ENCODE assay signal across 14 cellular contexts in the genomic region with DNA sequence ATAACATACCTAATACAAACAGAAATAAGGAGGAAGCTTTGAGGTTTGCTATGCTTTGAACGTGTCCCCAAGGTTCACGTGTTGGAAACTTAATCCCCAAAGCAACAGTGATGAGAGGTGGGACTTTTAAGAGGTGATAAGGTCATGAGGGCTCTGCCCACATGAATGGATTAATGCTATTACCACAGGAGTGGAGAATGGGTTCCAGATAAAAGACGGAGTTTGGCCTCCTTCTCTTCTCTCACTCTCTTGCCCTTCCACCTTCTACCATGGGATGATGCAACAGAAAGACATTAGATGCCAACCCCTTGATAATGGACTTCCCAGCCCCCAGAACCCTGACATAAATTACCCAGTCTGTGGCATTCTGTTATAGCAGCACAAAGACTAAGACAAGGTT. TPM values are rescaled to one million over a fixed set of nuclear protein-coding genes. Genes with fewer than 3 reads are reported as not detected.
DNase-seq lines count a peak whose midpoint lies in the region; ATAC-seq, FAIRE-seq and TF ChIP-seq lines count a peak whose summit lies in the region.
"Had no signal": no experiment of that assay in that cellular context is flagged by ENCODE, and none has a peak within 500 bp of the region (broad histone marks: within the 10 kb centered on the region; RNA-seq: fewer than 3 reads in every experiment).

No MANE protein-coding gene starts in this region.

- H3K27me3 Mint-ChIP-seq in astrocyte (ENCODE audit: low read depth, unreplicated experiment): no peaks in the 10 kb centered on the region
- no peaks in the 10 kb centered on the region for H3K27me3 Mint-ChIP-seq in natural killer cell treated with Interleukin-12 subunit alpha and Interleukin-12 subunit beta and Interleukin-15 and Interleukin-18, amount 100 ng/mL, for 72 hours

- H3K9me3 ChIP-seq in DND-41 (ENCODE audit: insufficient read depth, low read length, severe bottlenecking) (no peaks in the 10 kb centered on the region), astrocyte (ENCODE audit: insufficient read depth, low read depth, low read length) (no peaks in the 10 kb centered on the region), WERI-Rb-1 (ENCODE audit: severe bottlenecking) (no peaks in the 10 kb centered on the region)

- H3K9ac ChIP-seq in DND-41 (ENCODE audit: low read depth, low read length): no peak overlapping the region
- no peak overlapping the region for H3K9ac ChIP-seq in astrocyte (ENCODE audit: low read length)

- H3K36me3 Mint-ChIP-seq in astrocyte (ENCODE audit: low read depth, unreplicated experiment): peaks cover 7% of the 10 kb centered on the region
- no peaks in the 10 kb centered on the region for H3K36me3 Mint-ChIP-seq in natural killer cell treated with Interleukin-12 subunit alpha and Interleukin-12 subunit beta and Interleukin-15 and Interleukin-18, amount 100 ng/mL, for 72 hours

- H3K4me1 Mint-ChIP-seq in astrocyte (ENCODE audit: low read depth, unreplicated experiment): peaks cover 70% of the 10 kb centered on the region
- peaks cover 62 to 70% of the 10 kb centered on the region in 2 donors for H3K4me1 Mint-ChIP-seq in natural killer cell treated with Interleukin-12 subunit alpha and Interleukin-12 subunit beta and Interleukin-15 and Interleukin-18, amount 100 ng/mL, for 72 hours (ENCODE audit: low read depth in 2 of 2)

- H3K4me1 ChIP-seq in DND-41 (ENCODE audit: insufficient read depth, low read length): peaks cover 41% of the 10 kb centered on the region
- H3K4me1 ChIP-seq in astrocyte (ENCODE audit: insufficient read depth, low read length): peaks cover 57% of the 10 kb centered on the region

- H3K36me3 ChIP-seq in DND-41 (ENCODE audit: insufficient read depth, low read length) (peaks cover 7% of the 10 kb centered on the region; the same call in 1 of the 2 replicates), astrocyte (ENCODE audit: insufficient read depth, low read length) (peaks cover 17% of the 10 kb centered on the region), WERI-Rb-1 (no peaks in the 10 kb centered on the region)

- TF ChIP-seq RAD21 in Ishikawa (IDR thresholded peaks at IDR 0.05; ENCODE audit: low read depth): no peak

- no peak for FAIRE-seq in astrocyte (lab: Jason Lieb, UNC)
- FAIRE-seq: D721Med had no signal

- H3K4me3 Mint-ChIP-seq in astrocyte (ENCODE audit: unreplicated experiment): peak overlapping the region; percentile 50
- peak overlapping the region; percentile 55 for H3K4me3 Mint-ChIP-seq in natural killer cell treated with Interleukin-12 subunit alpha and Interleukin-12 subunit beta and Interleukin-15 and Interleukin-18, amount 100 ng/mL, for 72 hours

- H3K4me2 ChIP-seq in DND-41 (ENCODE audit: insufficient read depth, low read length) (peak overlapping the region; percentile 11; the same call in 1 of the 2 replicates), astrocyte (ENCODE audit: low read length) (peak overlapping the region; percentile 63)

- H3K4me3 ChIP-seq in DND-41 (ENCODE audit: low read depth in 1 of 2, low read length in 2 of 2) (no peak overlapping the region), astrocyte (ENCODE audit: insufficient read depth, low read depth, low read length) (no peak overlapping the region), WERI-Rb-1 (ENCODE audit: low read depth, low read length) (no peak overlapping the region)

- DNase-seq in DND-41 (peak; percentile 53), astrocyte (ENCODE audit: low read depth) (no peak), WERI-Rb-1 (no peak), NCI-H2107 treated with DMSO at 0.1 percent for 48 hours (lab: John Stamatoyannopoulos, UW; ENCODE audit: unreplicated experiment) (no peak)
- DNase-seq in natural killer cell treated with Interleukin-12 subunit alpha and Interleukin-12 subunit beta and Interleukin-15 and Interleukin-18, amount 100 ng/mL, for 72 hours (ENCODE audit: low spot score): no peak
- no peak for DNase-seq in activated CD8-positive, alpha-beta memory T cell treated with anti-CD3 and anti-CD28 coated beads, Interleukin-2, amount 50 U/mL, for 48 hours
- DNase-seq: activated naive CD4-positive, alpha-beta T cell treated with anti-CD3 and anti-CD28 coated beads, Interleukin-2, amount 50 U/mL, for 16 hours; NCI-H446 treated with DMSO at 0.1 percent for 48 hours; occipital lobe; SIG-M5; stimulated activated naive CD4-positive, alpha-beta T cell had no signal

- H2AFZ ChIP-seq in DND-41 (ENCODE audit: low read depth, low read length) (no peak overlapping the region), astrocyte (ENCODE audit: low read depth, low read length) (no peak overlapping the region)

- H3K27ac ChIP-seq in DND-41 (ENCODE audit: low read length) (peak overlapping the region; percentile 9; the same call in 1 of the 2 replicates), astrocyte (ENCODE audit: low read depth, low read length) (no peak overlapping the region), WERI-Rb-1 (no peak overlapping the region)

- ATAC-seq in DND-41 (ENCODE audit: insufficient read depth, low read depth) (peak; percentile 92), HG03342 (IDR thresholded peaks at IDR 0.05; ENCODE audit: unreplicated experiment) (no peak)
- ATAC-seq in natural killer cell treated with Interleukin-12 subunit alpha and Interleukin-12 subunit beta and Interleukin-15 and Interleukin-18, amount 100 ng/mL, for 72 hours: no peak

- TF ChIP-seq CTCF in DND-41 (IDR thresholded peaks at IDR 0.05; ENCODE audit: borderline replicate concordance, extremely low read depth, low read length, poor library complexity, severe bottlenecking) (no peak), astrocyte (IDR thresholded peaks at IDR 0.05; ENCODE audit: insufficient read depth, low read depth, low read length) (no peak), WERI-Rb-1 (IDR thresholded peaks at IDR 0.05; ENCODE audit: low read depth, low read length) (no peak)

- H3K27ac Mint-ChIP-seq in astrocyte (ENCODE audit: unreplicated experiment): peak overlapping the region; percentile 87
- H3K27ac Mint-ChIP-seq in natural killer cell treated with Interleukin-12 subunit alpha and Interleukin-12 subunit beta and Interleukin-15 and Interleukin-18, amount 100 ng/mL, for 72 hours: peak overlapping the region; percentile 74 to 78

- H4K20me1 ChIP-seq in DND-41 (ENCODE audit: insufficient read depth, low read length) (peaks cover 67% of the 10 kb centered on the region), astrocyte (ENCODE audit: insufficient read depth, low read length) (peaks cover 94% of the 10 kb centered on the region)

- no peaks in the 10 kb centered on the region for H3K27me3 ChIP-seq in DND-41 (ENCODE audit: insufficient read depth, low read length, poor library complexity)
- no peaks in the 10 kb centered on the region for H3K27me3 ChIP-seq in astrocyte (ENCODE audit: insufficient read depth, low read length)
- H3K27me3 ChIP-seq in WERI-Rb-1 (ENCODE audit: insufficient read depth, low read depth, severe bottlenecking): no peaks in the 10 kb centered on the region

- H3K79me2 ChIP-seq in DND-41 (ENCODE audit: insufficient read depth, low read length): peaks cover 95% of the 10 kb centered on the region
- H3K79me2 ChIP-seq in astrocyte (ENCODE audit: insufficient read depth, low read length): peaks cover 100% of the 10 kb centered on the region

- H3K9me3 Mint-ChIP-seq in astrocyte (ENCODE audit: unreplicated experiment): no peaks in the 10 kb centered on the region
- H3K9me3 Mint-ChIP-seq in natural killer cell treated with Interleukin-12 subunit alpha and Interleukin-12 subunit beta and Interleukin-15 and Interleukin-18, amount 100 ng/mL, for 72 hours: no peaks in the 10 kb centered on the region

- no peak for TF ChIP-seq EP300 in Ishikawa (IDR thresholded peaks at IDR 0.05; ENCODE audit: borderline replicate concordance)

TF ChIP-seq in Ishikawa, 13 proteins besides CTCF, POLR2A, EP300 and RAD21:
- TF ChIP-seq NFIC (IDR thresholded peaks at IDR 0.05) (no peak), TEAD4 (IDR thresholded peaks at IDR 0.05) (no peak), CEBPB (IDR thresholded peaks at IDR 0.05) (0 out of 2 replicates have a peak, but pooled peaks have one; percentile 18), EGR1 (IDR thresholded peaks at IDR 0.05) (no peak), TCF12 (IDR thresholded peaks at IDR 0.05; ENCODE audit: low read depth) (no peak)
- TF ChIP-seq, protein P1, sequence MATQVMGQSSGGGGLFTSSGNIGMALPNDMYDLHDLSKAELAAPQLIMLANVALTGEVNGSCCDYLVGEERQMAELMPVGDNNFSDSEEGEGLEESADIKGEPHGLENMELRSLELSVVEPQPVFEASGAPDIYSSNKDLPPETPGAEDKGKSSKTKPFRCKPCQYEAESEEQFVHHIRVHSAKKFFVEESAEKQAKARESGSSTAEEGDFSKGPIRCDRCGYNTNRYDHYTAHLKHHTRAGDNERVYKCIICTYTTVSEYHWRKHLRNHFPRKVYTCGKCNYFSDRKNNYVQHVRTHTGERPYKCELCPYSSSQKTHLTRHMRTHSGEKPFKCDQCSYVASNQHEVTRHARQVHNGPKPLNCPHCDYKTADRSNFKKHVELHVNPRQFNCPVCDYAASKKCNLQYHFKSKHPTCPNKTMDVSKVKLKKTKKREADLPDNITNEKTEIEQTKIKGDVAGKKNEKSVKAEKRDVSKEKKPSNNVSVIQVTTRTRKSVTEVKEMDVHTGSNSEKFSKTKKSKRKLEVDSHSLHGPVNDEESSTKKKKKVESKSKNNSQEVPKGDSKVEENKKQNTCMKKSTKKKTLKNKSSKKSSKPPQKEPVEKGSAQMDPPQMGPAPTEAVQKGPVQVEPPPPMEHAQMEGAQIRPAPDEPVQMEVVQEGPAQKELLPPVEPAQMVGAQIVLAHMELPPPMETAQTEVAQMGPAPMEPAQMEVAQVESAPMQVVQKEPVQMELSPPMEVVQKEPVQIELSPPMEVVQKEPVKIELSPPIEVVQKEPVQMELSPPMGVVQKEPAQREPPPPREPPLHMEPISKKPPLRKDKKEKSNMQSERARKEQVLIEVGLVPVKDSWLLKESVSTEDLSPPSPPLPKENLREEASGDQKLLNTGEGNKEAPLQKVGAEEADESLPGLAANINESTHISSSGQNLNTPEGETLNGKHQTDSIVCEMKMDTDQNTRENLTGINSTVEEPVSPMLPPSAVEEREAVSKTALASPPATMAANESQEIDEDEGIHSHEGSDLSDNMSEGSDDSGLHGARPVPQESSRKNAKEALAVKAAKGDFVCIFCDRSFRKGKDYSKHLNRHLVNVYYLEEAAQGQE (IDR thresholded peaks at IDR 0.05; ENCODE audit: low read depth): no peak
- TF ChIP-seq, protein P2, sequence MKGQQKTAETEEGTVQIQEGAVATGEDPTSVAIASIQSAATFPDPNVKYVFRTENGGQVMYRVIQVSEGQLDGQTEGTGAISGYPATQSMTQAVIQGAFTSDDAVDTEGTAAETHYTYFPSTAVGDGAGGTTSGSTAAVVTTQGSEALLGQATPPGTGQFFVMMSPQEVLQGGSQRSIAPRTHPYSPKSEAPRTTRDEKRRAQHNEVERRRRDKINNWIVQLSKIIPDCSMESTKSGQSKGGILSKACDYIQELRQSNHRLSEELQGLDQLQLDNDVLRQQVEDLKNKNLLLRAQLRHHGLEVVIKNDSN (IDR thresholded peaks at IDR 0.05): no peak
TF ChIP-seq in Ishikawa: peak in this region for 1.

RNA-seq across cellular contexts. Expression of a gene that starts 9.6 kb away (rescaled TPM):
- 2,575 and 2,956 TPM in 2 replicates for total RNA-seq in astrocyte
- total RNA-seq in natural killer cell treated with Interleukin-12 subunit alpha and Interleukin-12 subunit beta and Interleukin-15 and Interleukin-18, amount 100 ng/mL, for 72 hours: 100 to 1,000 TPM; 101 to 119 TPM

Comparison
In these comparisons a context has a peak if more than half of its experiments do, and no peak if none do; other contexts are left out.
1. RNA of a gene that starts 9.6 kb away (total RNA-seq): 2,575 to 2,956 TPM in astrocyte; 101 to 119 TPM in natural killer cell treated with Interleukin-12 subunit alpha and Interleukin-12 subunit beta and Interleukin-15 and Interleukin-18, amount 100 ng/mL, for 72 hours; every median in the first group is over 10 times any median in the second.